ENCODE assay signal across 8 cellular contexts in the genomic region with DNA sequence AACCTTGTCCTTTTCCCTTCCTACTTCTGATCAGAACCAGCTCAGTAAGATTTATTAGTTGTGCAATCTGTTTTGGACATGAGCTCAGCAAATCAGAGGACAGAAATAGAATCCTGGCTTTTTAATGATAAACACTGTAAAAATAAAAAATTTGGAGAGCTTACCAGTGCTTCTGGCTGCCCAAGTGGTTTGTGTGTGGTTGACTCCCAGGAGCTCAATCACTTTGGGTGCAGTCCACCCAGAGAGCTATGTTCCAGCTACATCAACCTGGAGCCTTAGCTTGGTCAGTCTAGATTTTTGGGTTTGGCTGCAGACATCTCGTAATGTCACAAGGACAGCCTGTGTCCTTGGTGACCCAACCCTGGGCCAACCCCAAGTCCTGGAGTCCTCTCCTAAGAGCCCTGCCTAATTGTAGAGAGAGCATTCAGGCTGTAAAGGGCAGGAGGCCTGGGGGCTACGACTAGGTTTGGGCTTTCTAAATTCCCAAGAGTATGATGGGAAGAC. TPM values are rescaled to one million over a fixed set of nuclear protein-coding genes. Genes with fewer than 3 reads are reported as not detected.
DNase-seq lines count a peak whose midpoint lies in the region; FAIRE-seq and TF ChIP-seq lines count a peak whose summit lies in the region.
"Had no signal": no experiment of that assay in that cellular context is flagged by ENCODE, and none has a peak within 500 bp of the region (broad histone marks: within the 10 kb centered on the region; RNA-seq: fewer than 3 reads in every experiment).

No MANE protein-coding gene starts in this region.

- no TSS peak for BruUV-seq in A673 (replicated peaks; lab: Mats Ljungman, UMichigan)

- H3K36me3 ChIP-seq in KMS-11 (ENCODE audit: insufficient read depth) (no peaks in the 10 kb centered on the region), adipocyte (ENCODE audit: control insufficient read depth, insufficient read depth, low read length, severe bottlenecking) (no peaks in the 10 kb centered on the region), keratinocyte (ENCODE audit: control insufficient read depth in 2 of 2, extremely low read depth in 1 of 2, insufficient read depth in 2 of 2, low read length in 2 of 2) (peaks cover 16 to 32% of the 10 kb centered on the region in 2 experiments), A673 (ENCODE audit: insufficient read depth, low read length, poor library complexity, severe bottlenecking) (no peaks in the 10 kb centered on the region)

- POLR2A ChIA-PET in A673 (lab: Charles Lee; ENCODE audit: low non-redundant PET): no interaction called here

- peak; percentile 76 for DNase-seq in adipocyte (ENCODE audit: low read depth)
- DNase-seq in keratinocyte (ENCODE audit: low read depth, low spot score): no peak
- no peak for DNase-seq in substantia nigra (lab: John Stamatoyannopoulos, UW)
- no peak for DNase-seq in A673 (ENCODE audit: low spot score)
- no peak for DNase-seq in AG20443 (ENCODE audit: low spot score)
- no peak for DNase-seq in ACHN
- DNase-seq: NCI-H446 treated with DMSO at 0.1 percent for 48 hours had no signal

- no peak for TF ChIP-seq CTCF in KMS-11 (conservative IDR thresholded peaks at IDR 0.05; ENCODE audit: low read depth, low read length)
- no peak for TF ChIP-seq CTCF in keratinocyte (optimal IDR thresholded peaks at IDR 0.05 in 1 of 3, IDR thresholded peaks at IDR 0.05 in 1 of 3, conservative IDR thresholded peaks at IDR 0.05 in 1 of 3; ENCODE audit: extremely low read depth in 1 of 3, insufficient read depth in 2 of 3, low read length in 3 of 3)
- TF ChIP-seq CTCF in A673 (conservative IDR thresholded peaks at IDR 0.05; ENCODE audit: low read depth, low read length): no peak

- peaks cover 57% of the 10 kb centered on the region for H3K4me1 ChIP-seq in KMS-11 (ENCODE audit: low read depth, poor library complexity, severe bottlenecking)
- H3K4me1 ChIP-seq in adipocyte (ENCODE audit: control insufficient read depth, insufficient read depth, low read length): peaks cover 100% of the 10 kb centered on the region
- peaks cover 95% of the 10 kb centered on the region for H3K4me1 ChIP-seq in keratinocyte (ENCODE audit: control insufficient read depth, extremely low read depth, insufficient read depth, low read length)
- no peaks in the 10 kb centered on the region for H3K4me1 ChIP-seq in A673 (ENCODE audit: insufficient read depth, low read length, poor library complexity, severe bottlenecking)

- peaks cover 2% of the 10 kb centered on the region for H3K9me1 ChIP-seq in keratinocyte (ENCODE audit: control insufficient read depth, extremely low read depth, insufficient read depth, low read length)

- H3K27me3 ChIP-seq in KMS-11 (ENCODE audit: insufficient read depth, low read depth) (peaks cover 9% of the 10 kb centered on the region; the same call in 1 of the 2 replicates), adipocyte (replicated peaks; ENCODE audit: control insufficient read depth, insufficient read depth, low read length) (no peaks in the 10 kb centered on the region), keratinocyte (ENCODE audit: control insufficient read depth, extremely low read depth, insufficient read depth, low read length) (no peaks in the 10 kb centered on the region), A673 (replicated peaks; ENCODE audit: insufficient read depth, low read depth, low read length, poor library complexity) (peaks cover 8% of the 10 kb centered on the region)

- no peak for FAIRE-seq in keratinocyte (lab: Jason Lieb, UNC)

- H3K9ac ChIP-seq in KMS-11: no peak overlapping the region
- peak overlapping the region; percentile 85 for H3K9ac ChIP-seq in adipocyte (ENCODE audit: low read length)
- no peak overlapping the region for H3K9ac ChIP-seq in keratinocyte (ENCODE audit: control insufficient read depth, extremely low read depth, insufficient read depth, low read length)

- no peak overlapping the region for H3K27ac ChIP-seq in KMS-11
- H3K27ac ChIP-seq in keratinocyte (ENCODE audit: control insufficient read depth, insufficient read depth, low read length): peak overlapping the region; percentile 87
- H3K27ac ChIP-seq in substantia nigra (ENCODE audit: low read depth, low read length, poor library complexity, severe bottlenecking): peak overlapping the region; percentile 13
- no peak overlapping the region for H3K27ac ChIP-seq in A673 (ENCODE audit: low read depth, low read length, poor library complexity, severe bottlenecking)

- CTCF ChIA-PET in A673 (lab: Charles Lee): no interaction called here

- no peaks in the 10 kb centered on the region for H3K9me3 ChIP-seq in adipocyte (ENCODE audit: control insufficient read depth, low read length)
- H3K9me3 ChIP-seq in keratinocyte (ENCODE audit: control insufficient read depth, low read depth, low read length): no peaks in the 10 kb centered on the region
- no peaks in the 10 kb centered on the region for H3K9me3 ChIP-seq in A673 (ENCODE audit: low read depth, low read length, poor library complexity, severe bottlenecking)

- H3K4me2 ChIP-seq in KMS-11: peak overlapping the region; percentile 95
- no peak overlapping the region for H3K4me2 ChIP-seq in keratinocyte (ENCODE audit: control insufficient read depth, extremely low read depth, insufficient read depth, low read depth, low read length)

- H3K4me3 ChIP-seq in KMS-11 (IDR thresholded peaks at IDR 0.05; ENCODE audit: insufficient read depth, low read depth, low read length) (no peak overlapping the region), adipocyte (ENCODE audit: low read length) (peak overlapping the region; percentile 48), keratinocyte (ENCODE audit: control insufficient read depth in 2 of 3, extremely low read depth in 1 of 3, insufficient read depth in 2 of 3, low read depth in 1 of 3, low read length in 3 of 3) (peak overlapping the region in 1 of 3 experiments; percentile 5), A673 (ENCODE audit: low read depth, low read length, poor library complexity, severe bottlenecking) (no peak overlapping the region)

- no peak overlapping the region for H2AFZ ChIP-seq in KMS-11 (ENCODE audit: low read depth)
- no peak overlapping the region for H2AFZ ChIP-seq in keratinocyte (ENCODE audit: control insufficient read depth, low read length)

- no peaks in the 10 kb centered on the region for H4K20me1 ChIP-seq in KMS-11 (ENCODE audit: insufficient read depth)
- H4K20me1 ChIP-seq in keratinocyte (ENCODE audit: control insufficient read depth, extremely low read depth, insufficient read depth, low read length): peaks cover 6% of the 10 kb centered on the region

- H3K79me2 ChIP-seq in KMS-11 (ENCODE audit: insufficient read depth, low read depth) (no peaks in the 10 kb centered on the region), keratinocyte (ENCODE audit: control insufficient read depth, insufficient read depth, low read length) (peaks cover 95% of the 10 kb centered on the region)

- dilution Hi-C loops in keratinocyte (cut with MboI; ENCODE audit: extremely low pct_ligation_motif_present, low sequenced_read_pairs): no loop called here

- in situ Hi-C loops in ACHN (cut with HindIII; ENCODE audit: low pct_ligation_motif_present, low pct_unique_long_range_greater_than_20kb, low sequenced_read_pairs): no loop called here

- intact Hi-C loops in A673 (cut with micrococcal nuclease; ENCODE audit: unreplicated experiment): no loop called here

RNA-seq across cellular contexts. Expression of gene CD44, which starts 28.5 kb away (rescaled TPM):
- polyA plus RNA-seq in keratinocyte: 1,621 to 2,271 TPM (median 2,038 TPM) in 3 replicates
- 1,899 TPM for polyA plus RNA-seq in keratinocyte (2011; ENCODE audit: low read depth)
- 704 and 1,157 TPM in 2 replicates for polyA plus RNA-seq in keratinocyte (2011; cell fraction: cytosol; rRNA removed)
- polyA plus RNA-seq in keratinocyte (2011; cell fraction: nucleus; rRNA removed): 3,164 and 3,631 TPM in 2 replicates
- polyA plus RNA-seq in keratinocyte (2012; ENCODE audit: low replicate concordance): 637 and 1,345 TPM in 2 replicates
- polyA minus RNA-seq in keratinocyte: 1,693 to 2,971 TPM (median 2,836 TPM) in 3 replicates
- 1,343 TPM for polyA minus RNA-seq in keratinocyte (2011; cell fraction: cytosol; rRNA and poly(A)+ RNA removed)
- 2,671 and 5,354 TPM in 2 replicates for polyA minus RNA-seq in keratinocyte (2011; cell fraction: nucleus; rRNA and poly(A)+ RNA removed)
- total RNA-seq in A673 (2021): 13.1 and 15.9 TPM in 2 replicates

Comparison
In these comparisons a context has a peak if more than half of its experiments do, and no peak if none do; other contexts are left out.
1. H3K27ac ChIP-seq: peak in keratinocyte (single experiment) and substantia nigra (single experiment); none in KMS-11 (single experiment) and A673 (single experiment).